In the genomic region with DNA sequence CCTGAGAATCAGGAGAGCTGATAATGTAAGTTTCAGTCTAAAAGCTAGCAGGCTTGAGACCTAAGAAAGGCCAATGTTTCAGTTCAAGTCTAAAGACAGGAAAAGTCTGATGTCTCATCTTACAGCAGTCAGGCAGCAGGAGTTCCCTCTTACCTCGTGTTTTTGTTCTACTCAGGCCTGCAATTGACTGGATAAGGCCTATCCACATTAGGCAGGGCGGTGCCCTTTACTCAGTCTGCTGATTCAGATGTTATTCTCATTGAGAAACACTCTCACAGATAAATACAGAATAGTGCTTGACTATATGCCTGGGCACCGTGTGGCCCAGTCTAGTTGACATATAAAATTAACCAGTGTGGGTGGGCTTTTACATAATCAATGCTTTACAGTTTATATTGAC, we compare ENCODE assay signal across 1 cellular context.
TF ChIP-seq lines count a peak whose summit lies in the region.

No MANE protein-coding gene starts in this region.

TF ChIP-seq in K562, 482 proteins besides CTCF, POLR2A, EP300 and RAD21 (continued from another document):
- TF ChIP-seq FOS (IDR thresholded peaks at IDR 0.05; ENCODE audit: extremely low read depth, insufficient read length) (no peak), MYNN (IDR thresholded peaks at IDR 0.05) (no peak), MYNN (CRISPR knock-in tag; IDR thresholded peaks at IDR 0.05) (no peak), MAFG (tag; conservative IDR thresholded peaks at IDR 0.05) (peak; percentile 57), ARID2 (IDR thresholded peaks at IDR 0.05) (no peak)
TF ChIP-seq in K562: peak in this region for 8.
